13 cellular contexts compared by ENCODE assay signal in genomic region chr7:360454-361100, GRCh38.
DNase-seq lines count a peak whose midpoint lies in the region; ATAC-seq, FAIRE-seq and TF ChIP-seq lines count a peak whose summit lies in the region.
"Had no signal": no experiment of that assay in that cellular context is flagged by ENCODE, and none has a peak within 500 bp of the region (broad histone marks: within the 10 kb centered on the region; RNA-seq: fewer than 3 reads in every experiment).

No MANE protein-coding gene starts in this region.

- TF ChIP-seq CTCF in neural progenitor cell (IDR thresholded peaks at IDR 0.05) (no peak), thyroid gland (IDR thresholded peaks at IDR 0.05) (no peak)

- no peaks in the 10 kb centered on the region for H3K27me3 ChIP-seq in BLaER1
- peaks cover 58% of the 10 kb centered on the region for H3K27me3 ChIP-seq in neural progenitor cell
- H3K27me3 ChIP-seq in thyroid gland: no peaks in the 10 kb centered on the region

- peak overlapping the region; percentile 69 for H3K4me3 Mint-ChIP-seq in T-helper 2 cell treated with Interferon-gamma antibody and Interleukin-4, amounts not matched to agents 5 μg/mL and 100 μg/mL, for 36 hours
- H3K4me3 Mint-ChIP-seq in activated naive CD4-positive, alpha-beta T cell treated with anti-CD3 and anti-CD28 coated beads, Interleukin-2, amount 50 U/mL, for 24 hours: peak overlapping the region; percentile 81
- H3K4me3 Mint-ChIP-seq in neural progenitor cell: no peak overlapping the region
- H3K4me3 Mint-ChIP-seq: IgD-negative memory B cell had no signal

- peaks cover 7% of the 10 kb centered on the region for H3K36me3 Mint-ChIP-seq in T-helper 2 cell treated with Interferon-gamma antibody and Interleukin-4, amounts not matched to agents 5 μg/mL and 100 μg/mL, for 36 hours (ENCODE audit: low read depth)
- H3K36me3 Mint-ChIP-seq in activated naive CD4-positive, alpha-beta T cell treated with anti-CD3 and anti-CD28 coated beads, Interleukin-2, amount 50 U/mL, for 24 hours: peaks cover 3% of the 10 kb centered on the region
- H3K36me3 Mint-ChIP-seq in neural progenitor cell: no peaks in the 10 kb centered on the region
- H3K36me3 Mint-ChIP-seq: IgD-negative memory B cell had no signal

- H3K4me3 ChIP-seq in BLaER1 (peak overlapping the region; percentile 46), neural progenitor cell (peak overlapping the region; percentile 24), thyroid gland (replicated peaks in 1 of 3) (no peak overlapping the region)
- H3K4me3 ChIP-seq: coronary artery, GM23248 had no signal

- no peak for FAIRE-seq in GM19239 (lab: Jason Lieb, UNC)

- H3K4me2 ChIP-seq in BLaER1: peak overlapping the region; percentile 84
- H3K4me2 ChIP-seq in neural progenitor cell: peak overlapping the region; percentile 47

- 73 to 80% methylated on average over 32 to 39 of the region's 39 CpGs for WGBS in thyroid gland, 2 donors

- DNase-seq in T-helper 2 cell treated with Interferon-gamma antibody and Interleukin-4, amounts not matched to agents 5 μg/mL and 100 μg/mL, for 36 hours (ENCODE audit: low spot score): peak; percentile 20
- DNase-seq in neural progenitor cell (ENCODE audit: low spot score) (peak; percentile 42), NCI-H345 treated with DMSO at 0.1 percent for 48 hours (lab: John Stamatoyannopoulos, UW; ENCODE audit: unreplicated experiment) (no peak), thyroid gland (no peak), GM19239 (ENCODE audit: insufficient read length, low spot score) (no peak)
- DNase-seq: foreskin melanocyte, GM23248 had no signal

- no peaks in the 10 kb centered on the region for H4K20me1 ChIP-seq in BLaER1
- no peaks in the 10 kb centered on the region for H4K20me1 ChIP-seq in neural progenitor cell (ENCODE audit: low read depth)

- intact Hi-C loops in thyroid gland (cut with DNase I): no loop called here

- no peaks in the 10 kb centered on the region for H3K79me2 ChIP-seq in neural progenitor cell (ENCODE audit: low read depth)

- peaks cover 6% of the 10 kb centered on the region; the same call in 1 of the 2 replicates for H3K9me3 ChIP-seq in BLaER1
- no peaks in the 10 kb centered on the region for H3K9me3 ChIP-seq in neural progenitor cell (ENCODE audit: low read depth)
- no peaks in the 10 kb centered on the region for H3K9me3 ChIP-seq in thyroid gland

- peak overlapping the region; percentile 74 for H3K9ac ChIP-seq in BLaER1
- no peak overlapping the region for H3K9ac ChIP-seq in neural progenitor cell
- H3K9ac ChIP-seq: GM23248 had no signal

- H3K27ac Mint-ChIP-seq in T-helper 2 cell treated with Interferon-gamma antibody and Interleukin-4, amounts not matched to agents 5 μg/mL and 100 μg/mL, for 36 hours: peak overlapping the region; percentile 61
- peak overlapping the region; percentile 70 for H3K27ac Mint-ChIP-seq in activated naive CD4-positive, alpha-beta T cell treated with anti-CD3 and anti-CD28 coated beads, Interleukin-2, amount 50 U/mL, for 24 hours
- peak overlapping the region; percentile 50 for H3K27ac Mint-ChIP-seq in neural progenitor cell
- H3K27ac Mint-ChIP-seq: progenitor cell of endocrine pancreas had no signal

- no peak for ATAC-seq in GM18502 (IDR thresholded peaks at IDR 0.05; ENCODE audit: poor library complexity, unreplicated experiment)

- peak overlapping the region; percentile 31 for H2AFZ ChIP-seq in neural progenitor cell (replicated peaks)
- H2AFZ ChIP-seq: GM23248 had no signal

- H3K4me1 Mint-ChIP-seq in T-helper 2 cell treated with Interferon-gamma antibody and Interleukin-4, amounts not matched to agents 5 μg/mL and 100 μg/mL, for 36 hours (ENCODE audit: low read depth): peaks cover 30% of the 10 kb centered on the region
- H3K4me1 Mint-ChIP-seq in activated naive CD4-positive, alpha-beta T cell treated with anti-CD3 and anti-CD28 coated beads, Interleukin-2, amount 50 U/mL, for 24 hours: peaks cover 50% of the 10 kb centered on the region
- peaks cover 20% of the 10 kb centered on the region for H3K4me1 Mint-ChIP-seq in neural progenitor cell

- no peaks in the 10 kb centered on the region for H3K27me3 Mint-ChIP-seq in T-helper 2 cell treated with Interferon-gamma antibody and Interleukin-4, amounts not matched to agents 5 μg/mL and 100 μg/mL, for 36 hours (ENCODE audit: low read depth)
- no peaks in the 10 kb centered on the region for H3K27me3 Mint-ChIP-seq in activated naive CD4-positive, alpha-beta T cell treated with anti-CD3 and anti-CD28 coated beads, Interleukin-2, amount 50 U/mL, for 24 hours
- peaks cover 22% of the 10 kb centered on the region for H3K27me3 Mint-ChIP-seq in neural progenitor cell (ENCODE audit: insufficient read depth, low read depth)

- H3K4me1 ChIP-seq in BLaER1: peaks cover 97% of the 10 kb centered on the region
- peaks cover 3% of the 10 kb centered on the region for H3K4me1 ChIP-seq in neural progenitor cell
- no peaks in the 10 kb centered on the region for H3K4me1 ChIP-seq in thyroid gland

- H3K36me3 ChIP-seq in BLaER1 (no peaks in the 10 kb centered on the region), neural progenitor cell (no peaks in the 10 kb centered on the region), thyroid gland (no peaks in the 10 kb centered on the region)

- H3F3A ChIP-seq in neural progenitor cell (ENCODE audit: low read depth): no peaks in the 10 kb centered on the region

- H3K9me3 Mint-ChIP-seq in T-helper 2 cell treated with Interferon-gamma antibody and Interleukin-4, amounts not matched to agents 5 μg/mL and 100 μg/mL, for 36 hours: peaks cover 11% of the 10 kb centered on the region
- H3K9me3 Mint-ChIP-seq in activated naive CD4-positive, alpha-beta T cell treated with anti-CD3 and anti-CD28 coated beads, Interleukin-2, amount 50 U/mL, for 24 hours: peaks cover 4% of the 10 kb centered on the region
- H3K9me3 Mint-ChIP-seq in neural progenitor cell: peaks cover 2% of the 10 kb centered on the region

- peak overlapping the region; percentile 93 for H3K27ac ChIP-seq in BLaER1
- no peak overlapping the region for H3K27ac ChIP-seq in neural progenitor cell
- H3K27ac ChIP-seq in thyroid gland: no peak overlapping the region
- H3K27ac ChIP-seq: coronary artery, GM23248 had no signal

- TF ChIP-seq POLR2A in thyroid gland (IDR thresholded peaks at IDR 0.05): no peak

Comparison
In these comparisons a context has a peak if more than half of its experiments do, and no peak if none do; other contexts are left out.
1. H3K4me3 ChIP-seq: peak in BLaER1 (single experiment) and neural progenitor cell (single experiment); none in thyroid gland (0 of 3).
2. DNase-seq: peak in T-helper 2 cell treated with Interferon-gamma antibody and Interleukin-4, amounts not matched to agents 5 μg/mL and 100 μg/mL, for 36 hours (single experiment) and neural progenitor cell (single experiment); none in NCI-H345 treated with DMSO at 0.1 percent for 48 hours (single experiment), thyroid gland (0 of 2) and GM19239 (single experiment).
3. Peak in every context shown above with its lines, with median percentiles within 50 percentile points of each other: H3K27ac Mint-ChIP-seq.